In genomic region chr14:64965356-64966000, GRCh38 we compare ENCODE assay signal across 30 cellular contexts. TPM values are rescaled to one million over a fixed set of nuclear protein-coding genes. Genes with fewer than 3 reads are reported as not detected.
DNase-seq lines count a peak whose midpoint lies in the region; ATAC-seq and TF ChIP-seq lines count a peak whose summit lies in the region.
"Had no signal": no experiment of that assay in that cellular context is flagged by ENCODE, and none has a peak within 500 bp of the region (broad histone marks: within the 10 kb centered on the region; RNA-seq: fewer than 3 reads in every experiment).

No MANE protein-coding gene starts in this region.

- no peak overlapping the region for H3K9ac ChIP-seq in mammary epithelial cell (ENCODE audit: insufficient read depth, low read length)

- H4K20me1 ChIP-seq in mammary epithelial cell (ENCODE audit: insufficient read depth, low read length), result no peaks in the 10 kb centered on the region

- H3K4me1 ChIP-seq in breast epithelium (peaks cover 0 to 13% of the 10 kb centered on the region in 2 donors), mammary epithelial cell (ENCODE audit: insufficient read depth, low read length) (peaks cover 4% of the 10 kb centered on the region)
- H3K4me1 ChIP-seq: sigmoid colon, uterus had no signal

- H3K9me3 Mint-ChIP-seq in brain, result no peaks in the 10 kb centered on the region
- no peaks in the 10 kb centered on the region for H3K9me3 Mint-ChIP-seq in stimulated activated naive CD8-positive, alpha-beta T cell treated with anti-CD3 and anti-CD28 coated beads, Interleukin-15, amount 100 ng/mL, for 72 hours
- no peaks in the 10 kb centered on the region for H3K9me3 Mint-ChIP-seq in effector memory CD8-positive, alpha-beta T cell
- H3K9me3 Mint-ChIP-seq: stimulated activated memory B cell treated with anti-CD40 and anti-IgM and Interleukin-4, amounts not matched to agents 10 μg/mL and 1 μg/mL and 100 μg/mL, for 72 hours had no signal

- H3K79me2 ChIP-seq in mammary epithelial cell (ENCODE audit: insufficient read depth, low read length), result no peaks in the 10 kb centered on the region

- BruUV-seq in mammary epithelial cell (replicated peaks; lab: Mats Ljungman, UMichigan), result no TSS peak

- H3K4me3 Mint-ChIP-seq in brain, result peak overlapping the region in 1 of 5 experiments; percentile 5
- H3K4me3 Mint-ChIP-seq in stimulated activated naive CD8-positive, alpha-beta T cell treated with anti-CD3 and anti-CD28 coated beads, Interleukin-15, amount 100 ng/mL, for 72 hours, result no peak overlapping the region
- H3K4me3 Mint-ChIP-seq in effector memory CD8-positive, alpha-beta T cell, result no peak overlapping the region
- H3K4me3 Mint-ChIP-seq: stimulated activated memory B cell treated with anti-CD40 and anti-IgM and Interleukin-4, amounts not matched to agents 10 μg/mL and 1 μg/mL and 100 μg/mL, for 72 hours had no signal

- 88% methylated on average over 14 of the region's 15 CpGs for WGBS in mammary epithelial cell (ENCODE audit: low coverage, missing lambda C conversion rate)

- H3K4me3 ChIP-seq in breast epithelium (no peak overlapping the region), mammary epithelial cell (replicated peaks in 1 of 3; ENCODE audit: insufficient read depth in 1 of 3, low read depth in 2 of 3, low read length in 3 of 3) (no peak overlapping the region)
- H3K4me3 ChIP-seq: coronary artery, esophagus squamous epithelium, K562, sigmoid colon, uterus had no signal

- H3K27ac ChIP-seq in breast epithelium, result peak overlapping the region; percentile 68 to 73
- no peak overlapping the region for H3K27ac ChIP-seq in mammary epithelial cell (ENCODE audit: insufficient read depth, low read depth, low read length)
- H3K27ac ChIP-seq: coronary artery, esophagus squamous epithelium, sigmoid colon, uterus had no signal

- H3K27me3 Mint-ChIP-seq in brain, result no peaks in the 10 kb centered on the region
- H3K27me3 Mint-ChIP-seq in stimulated activated naive CD8-positive, alpha-beta T cell treated with anti-CD3 and anti-CD28 coated beads, Interleukin-15, amount 100 ng/mL, for 72 hours, result peaks cover 7% of the 10 kb centered on the region
- H3K27me3 Mint-ChIP-seq in effector memory CD8-positive, alpha-beta T cell, result no peaks in the 10 kb centered on the region

- in situ Hi-C loops in mammary epithelial cell (cut with MboI; ENCODE audit: low sequenced_read_pairs in 2 of 2), result no loop called here

- DNase-seq in breast epithelium (ENCODE audit: low spot score in 2 of 2) (no peak), mammary epithelial cell (no peak), lung microvascular endothelial cell (ENCODE audit: low read depth in 2 of 2) (peak; percentile 36 to 44), NAMALWA (ENCODE audit: low spot score) (no peak)
- no peak for DNase-seq in stimulated activated naive CD8-positive, alpha-beta T cell treated with anti-CD3 and anti-CD28 coated beads, Interleukin-15, amount 100 ng/mL, for 72 hours
- no peak for DNase-seq in activated naive CD4-positive, alpha-beta T cell treated with Interleukin-2 at 50 U/mL for 16 hours
- no peak for DNase-seq in effector memory CD8-positive, alpha-beta T cell
- DNase-seq: activated naive CD4-positive, alpha-beta T cell treated with anti-CD3 and anti-CD28 coated beads, Interleukin-2, amount 50 U/mL, for 16 hours; amniotic stem cell; DMS53; esophagus squamous epithelium; foreskin melanocyte; H7; left colon; mesenchymal stem cell; NCI-H1105; NCI-H2029; NCI-H510A; PC-3; sigmoid colon; stimulated activated CD4-positive, alpha-beta T cell treated with anti-CD3 and anti-CD28 coated beads, Interleukin-4, amount 100 ng/mL, for 4 hours; uterus had no signal

- TF ChIP-seq CTCF in breast epithelium (IDR thresholded peaks at IDR 0.05), result no peak
- TF ChIP-seq CTCF in mammary epithelial cell (conservative IDR thresholded peaks at IDR 0.05 in 1 of 2, IDR thresholded peaks at IDR 0.05 in 1 of 2; ENCODE audit: extremely low read depth in 1 of 2, insufficient read depth in 1 of 2, low read depth in 1 of 2, low read length in 2 of 2), result no peak
- TF ChIP-seq CTCF in brain (conservative IDR thresholded peaks at IDR 0.05), result no peak

- CTCF ChIA-PET in mammary epithelial cell (lab: Charles Lee; ENCODE audit: low non-redundant PET), result interaction anchor here (0.5 kb wide), 1 partner anchor 22 kb away, joined by 3 read pairs; no protein-coding TSS in a partner anchor

- peaks cover 35% of the 10 kb centered on the region for H3K4me1 Mint-ChIP-seq in brain
- peaks cover 33% of the 10 kb centered on the region for H3K4me1 Mint-ChIP-seq in stimulated activated naive CD8-positive, alpha-beta T cell treated with anti-CD3 and anti-CD28 coated beads, Interleukin-15, amount 100 ng/mL, for 72 hours
- H3K4me1 Mint-ChIP-seq in effector memory CD8-positive, alpha-beta T cell (ENCODE audit: low read depth in 2 of 2), result peaks cover 0 to 8% of the 10 kb centered on the region in 2 donors

- H3K36me3 ChIP-seq in breast epithelium (no peaks in the 10 kb centered on the region), mammary epithelial cell (ENCODE audit: insufficient read depth, low read length) (no peaks in the 10 kb centered on the region)
- H3K36me3 ChIP-seq: esophagus squamous epithelium, sigmoid colon, uterus had no signal

- H3K27me3 ChIP-seq in breast epithelium (no peaks in the 10 kb centered on the region), mammary epithelial cell (ENCODE audit: insufficient read depth, low read length) (no peaks in the 10 kb centered on the region)
- H3K27me3 ChIP-seq: sigmoid colon, uterus had no signal

- intact Hi-C loops in breast epithelium (cut with DNase I; ENCODE audit: low total_unique reads) (no loop called here), mammary epithelial cell (cut with micrococcal nuclease) (no loop called here)

- no peak overlapping the region for H3K4me2 ChIP-seq in mammary epithelial cell (ENCODE audit: insufficient read depth, low read depth, low read length)

- H3K9me3 ChIP-seq in breast epithelium, result no peaks in the 10 kb centered on the region
- H3K9me3 ChIP-seq in mammary epithelial cell (replicated peaks; ENCODE audit: insufficient read depth, low read length), result no peaks in the 10 kb centered on the region
- H3K9me3 ChIP-seq: esophagus squamous epithelium, sigmoid colon, uterus had no signal

- ATAC-seq in stimulated activated naive CD8-positive, alpha-beta T cell treated with anti-CD3 and anti-CD28 coated beads, Interleukin-15, amount 100 ng/mL, for 72 hours, result no peak
- ATAC-seq in effector memory CD8-positive, alpha-beta T cell (replicated peaks), result no peak
- ATAC-seq: K562; left colon; PC-3; Right ventricle myocardium inferior; stimulated activated memory B cell treated with anti-CD40 and anti-IgM and Interleukin-4, amounts not matched to agents 10 μg/mL and 1 μg/mL and 100 μg/mL, for 72 hours had no signal

- no peak for TF ChIP-seq POLR2A in breast epithelium (IDR thresholded peaks at IDR 0.05)

- dilution Hi-C loops in mammary epithelial cell (cut with HindIII; ENCODE audit: low sequenced_read_pairs), result no loop called here

- H2AFZ ChIP-seq in mammary epithelial cell (ENCODE audit: low read depth, low read length), result no peak overlapping the region

- peaks cover 16% of the 10 kb centered on the region for H3K36me3 Mint-ChIP-seq in brain
- H3K36me3 Mint-ChIP-seq in effector memory CD8-positive, alpha-beta T cell (ENCODE audit: insufficient read depth), result no peaks in the 10 kb centered on the region
- H3K36me3 Mint-ChIP-seq: stimulated activated memory B cell treated with anti-CD40 and anti-IgM and Interleukin-4, amounts not matched to agents 10 μg/mL and 1 μg/mL and 100 μg/mL, for 72 hours had no signal

- H3K27ac Mint-ChIP-seq in brain, result peak overlapping the region in 3 of 5 experiments; percentile 4 to 89 (median 32)
- H3K27ac Mint-ChIP-seq in stimulated activated naive CD8-positive, alpha-beta T cell treated with anti-CD3 and anti-CD28 coated beads, Interleukin-15, amount 100 ng/mL, for 72 hours, result peak overlapping the region in 1 of 2 donors; percentile 2
- H3K27ac Mint-ChIP-seq in effector memory CD8-positive, alpha-beta T cell, result no peak overlapping the region
- H3K27ac Mint-ChIP-seq: stimulated activated memory B cell treated with anti-CD40 and anti-IgM and Interleukin-4, amounts not matched to agents 10 μg/mL and 1 μg/mL and 100 μg/mL, for 72 hours had no signal

RNA-seq across cellular contexts. Expression of gene RAB15, which starts 6.7 kb away (rescaled TPM):
- total RNA-seq in breast epithelium (10 to 100 TPM in 2 of 3 donors, 1 to 10 TPM in 1; 1.3 to 24.0 (median 17.7) TPM), mammary epithelial cell (1 to 10 TPM; 5.8 to 6.2 TPM), lung microvascular endothelial cell (4.6 and 6.5 TPM in 2 replicates)
- polyA plus RNA-seq in mammary epithelial cell (3.4 TPM), brain (ENCODE audit: insufficient read depth, low read depth, low replicate concordance) (28.0 TPM)
- polyA minus RNA-seq in mammary epithelial cell, result 2.1 TPM
- total RNA-seq: bronchial epithelial cell had no signal

RNA-seq across cellular contexts. Expression of gene FNTB, which starts 21.2 kb away (rescaled TPM):
- total RNA-seq in breast epithelium (10 to 100 TPM; 15.7 to 22.9 (median 18.9) TPM), mammary epithelial cell (10 to 100 TPM; 11.7 to 12.5 TPM), lung microvascular endothelial cell (5.0 and 8.5 TPM in 2 replicates)
- polyA plus RNA-seq in mammary epithelial cell (17.0 TPM), brain (ENCODE audit: insufficient read depth, low read depth, low replicate concordance) (34.5 TPM)
- polyA minus RNA-seq in mammary epithelial cell, result 56.4 TPM

RNA-seq across cellular contexts. Expression of gene GPX2, which starts 22.9 kb away (rescaled TPM):
- 1 to 10 TPM in 2 of 3 donors, not detected in 1; 4.4 to 7.5 TPM for total RNA-seq in breast epithelium
- total RNA-seq in mammary epithelial cell, result 10 to 100 TPM; 10.3 to 22.0 TPM
- polyA plus RNA-seq in mammary epithelial cell, result 19.8 TPM
- 4.7 TPM for polyA minus RNA-seq in mammary epithelial cell
- polyA plus RNA-seq in brain (ENCODE audit: insufficient read depth, low read depth, low replicate concordance), result 23.8 TPM
- not detected in 2 replicates for total RNA-seq in lung microvascular endothelial cell
- total RNA-seq: G401, M059J, Right ventricle myocardium inferior had no signal
- polyA plus RNA-seq: K562 had no signal

RNA-seq across cellular contexts. Expression of gene CHURC1, which starts 51.2 kb away (rescaled TPM):
- total RNA-seq in breast epithelium (100 to 1,000 TPM in 2 of 3 donors, 10 to 100 TPM in 1; 85.6 to 122 (median 102) TPM), mammary epithelial cell (10 to 100 TPM; 49.9 to 55.7 TPM), lung microvascular endothelial cell (31.2 and 37.1 TPM in 2 replicates)
- polyA plus RNA-seq in mammary epithelial cell (38.7 TPM), brain (ENCODE audit: insufficient read depth, low read depth, low replicate concordance) (27.1 TPM)
- polyA minus RNA-seq in mammary epithelial cell, result 1.7 TPM

Comparison
In these comparisons a context has a peak if more than half of its experiments do, and no peak if none do; other contexts are left out.
1. DNase-seq: peak in lung microvascular endothelial cell (2 of 2); none in breast epithelium (0 of 2), mammary epithelial cell (single experiment), stimulated activated naive CD8-positive, alpha-beta T cell treated with anti-CD3 and anti-CD28 coated beads, Interleukin-15, amount 100 ng/mL, for 72 hours (0 of 2), activated naive CD4-positive, alpha-beta T cell treated with Interleukin-2 at 50 U/mL for 16 hours (single experiment), effector memory CD8-positive, alpha-beta T cell (0 of 3) and NAMALWA (single experiment).
2. H3K27ac Mint-ChIP-seq: peak in brain (3 of 5); none in effector memory CD8-positive, alpha-beta T cell (0 of 2).